ENCODE assay signal across 19 cellular contexts in the genomic region with DNA sequence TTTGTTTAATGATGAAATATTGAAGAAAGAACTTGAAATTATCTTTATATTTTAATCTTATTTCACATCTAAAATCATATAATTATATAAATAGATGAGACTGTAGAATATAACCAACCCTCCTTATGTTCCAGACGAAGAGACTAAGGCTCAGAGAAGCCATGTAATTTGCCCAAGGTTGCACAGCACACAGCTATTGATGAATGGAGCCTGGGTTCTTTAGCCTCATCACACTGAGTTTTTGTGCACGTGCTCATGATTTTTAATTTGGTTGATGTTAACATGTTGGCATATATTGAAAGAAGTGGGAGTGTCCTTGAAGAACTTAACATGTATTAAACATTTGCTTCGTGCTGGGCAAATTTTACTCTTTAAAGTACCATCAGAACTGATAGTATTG.
"Had no signal": no experiment of that assay in that cellular context is flagged by ENCODE, and none has a peak within 500 bp of the region (broad histone marks: within the 10 kb centered on the region; RNA-seq: fewer than 3 reads in every experiment).

No MANE protein-coding gene starts in this region.

- FAIRE-seq: HTR-8/SVneo had no signal

- H3K9ac ChIP-seq: KMS-11, SK-N-SH had no signal

- H3K27ac ChIP-seq: HL-60, KMS-11, RWPE1 had no signal

- DNase-seq: Kasumi-1, MM.1S, NCI-H1092 treated with DMSO at 0.1 percent for 48 hours, NCI-H1436, NCI-H187, NCI-H2081 treated with DMSO at 0.1 percent for 48 hours, NCI-H2171, NCI-H226, NCI-H510A, NCI-H524 treated with DMSO at 0.1 percent for 48 hours, NCI-H69, NCI-H774, SHP77, SK-N-SH, T-helper 1 cell had no signal

- H3K4me2 ChIP-seq: KMS-11, SK-N-SH had no signal

- H3K9me3 ChIP-seq: SK-N-SH had no signal
